Comparison of ENCODE assay signal across 26 cellular contexts in the genomic region with DNA sequence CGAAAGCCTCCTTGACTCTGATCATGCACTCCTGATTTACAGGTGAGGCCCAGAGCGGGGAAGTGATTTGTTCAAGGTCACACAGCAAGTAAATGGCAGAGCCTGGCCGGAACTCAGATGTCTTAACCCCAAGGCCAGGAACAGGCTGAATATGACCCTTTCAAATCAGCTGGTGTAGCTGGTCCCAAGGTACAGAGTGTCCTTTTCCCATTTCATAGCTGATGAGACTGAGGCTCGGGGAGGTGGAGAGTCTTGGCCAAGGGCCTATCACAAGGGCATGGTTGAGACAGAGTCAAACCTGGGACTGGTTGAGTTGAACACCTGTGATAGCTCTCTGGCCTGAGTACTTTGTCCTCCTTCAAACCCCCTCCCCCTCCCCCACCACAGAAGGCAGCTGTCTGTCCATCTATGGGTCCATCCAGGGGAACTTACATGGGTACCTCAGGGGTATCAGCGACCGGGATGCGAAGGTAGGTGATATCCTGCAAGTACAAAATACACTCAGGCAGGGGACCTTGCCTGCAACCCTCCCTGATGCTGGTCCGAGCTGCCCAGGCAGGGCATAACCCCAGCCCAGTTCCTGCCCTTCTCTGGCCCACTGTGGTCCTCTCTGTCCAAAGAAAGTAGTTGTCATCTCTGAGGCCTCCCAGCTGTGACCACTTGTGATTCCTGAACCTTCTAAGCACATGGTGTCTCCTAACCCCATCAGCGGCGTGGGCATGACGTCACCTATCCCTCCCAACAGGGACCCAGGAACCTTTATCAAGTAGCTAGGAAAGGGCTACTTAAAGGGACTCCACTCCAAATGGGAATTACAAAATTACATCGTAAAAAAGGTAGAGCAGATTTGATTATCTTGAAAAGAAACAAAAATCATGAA. TPM values are rescaled to one million over a fixed set of nuclear protein-coding genes. Genes with fewer than 3 reads are reported as not detected.
"Had no signal": no experiment of that assay in that cellular context is flagged by ENCODE, and none has a peak within 500 bp of the region (broad histone marks: within the 10 kb centered on the region; RNA-seq: fewer than 3 reads in every experiment).

No MANE protein-coding gene starts in this region.

- DNase-seq: activated CD4-positive, alpha-beta T cell treated with anti-CD3 and anti-CD28 coated beads, Interleukin-2, amount 10 ng/mL, durations not matched to agents 7 days and 5 days; activated CD8-positive, alpha-beta T cell treated with anti-CD3 and anti-CD28 coated beads, Interleukin-2, amount 10 ng/mL, durations not matched to agents 7 days and 5 days; activated gamma-delta T cell treated with Interleukin-2 at 50 U/mL for 16 hours; cerebellar nuclear complex; effector CD8-positive, alpha-beta T cell; heart right ventricle; left lung; midbrain; nephron progenitor cell; psoas muscle; right cardiac atrium; small intestine; stimulated activated CD4-positive, alpha-beta T cell treated with anti-CD3 and anti-CD28 coated beads, Interleukin-15, amount 100 ng/mL, for 24 hours; stimulated activated CD4-positive, alpha-beta T cell treated with anti-CD3 and anti-CD28 coated beads, Interleukin-2, amount 100 ng/mL, for 48 hours; stomach; T1000; upper lobe of left lung had no signal

- H3K27ac Mint-ChIP-seq: activated CD4-positive, alpha-beta T cell treated with anti-CD3 and anti-CD28 coated beads, Interleukin-2, amount 10 ng/mL, durations not matched to agents 7 days and 5 days; activated CD8-positive, alpha-beta T cell treated with anti-CD3 and anti-CD28 coated beads, Interleukin-2, amount 10 ng/mL, durations not matched to agents 7 days and 5 days; activated naive CD4-positive, alpha-beta T cell treated with anti-CD3 and anti-CD28 coated beads, Interleukin-2, amount 50 U/mL, for 72 hours; nephron progenitor cell had no signal

- H3K4me3 Mint-ChIP-seq: activated CD4-positive, alpha-beta T cell treated with anti-CD3 and anti-CD28 coated beads, Interleukin-2, amount 10 ng/mL, durations not matched to agents 7 days and 5 days; activated CD8-positive, alpha-beta T cell treated with anti-CD3 and anti-CD28 coated beads, Interleukin-2, amount 10 ng/mL, durations not matched to agents 7 days and 5 days had no signal

- H3K27ac ChIP-seq: adrenal gland, breast epithelium, esophagus muscularis mucosa, gastroesophageal sphincter, heart right ventricle, left lung, psoas muscle, stomach, upper lobe of left lung had no signal

- H3K9me3 Mint-ChIP-seq: activated CD4-positive, alpha-beta T cell treated with anti-CD3 and anti-CD28 coated beads, Interleukin-2, amount 10 ng/mL, durations not matched to agents 7 days and 5 days; activated naive CD4-positive, alpha-beta T cell treated with anti-CD3 and anti-CD28 coated beads, Interleukin-2, amount 50 U/mL, for 72 hours; nephron progenitor cell had no signal

- H3K4me3 ChIP-seq: adrenal gland, breast epithelium, esophagus muscularis mucosa, gastroesophageal sphincter, heart right ventricle, left lung, psoas muscle, stomach, upper lobe of left lung had no signal

- ATAC-seq: activated CD4-positive, CD25-positive, alpha-beta regulatory T cell treated with anti-CD3 and anti-CD28 coated beads, Interleukin-2, amount 50 U/mL, for 24 hours; activated CD8-positive, alpha-beta T cell treated with anti-CD3 and anti-CD28 coated beads, Interleukin-2, amount 10 ng/mL, durations not matched to agents 7 days and 5 days; activated naive CD4-positive, alpha-beta T cell treated with anti-CD3 and anti-CD28 coated beads, Interleukin-2, amount 50 U/mL, for 72 hours; gastroesophageal sphincter; heart right ventricle; left lung; psoas muscle; right cardiac atrium had no signal

RNA-seq across cellular contexts. Expression of a gene that starts 5.6 kb away (rescaled TPM):
- total RNA-seq: activated CD4-positive, alpha-beta T cell treated with anti-CD3 and anti-CD28 coated beads, Interleukin-2, amount 10 ng/mL, durations not matched to agents 7 days and 5 days; activated CD8-positive, alpha-beta T cell treated with anti-CD3 and anti-CD28 coated beads, Interleukin-2, amount 10 ng/mL, durations not matched to agents 7 days and 5 days; activated naive CD4-positive, alpha-beta T cell treated with anti-CD3 and anti-CD28 coated beads, Interleukin-2, amount 50 U/mL, for 72 hours; endothelial cell of umbilical vein; T-helper 1 cell treated with Interleukin-12 subunit alpha and Interleukin-12 subunit beta and Interleukin-4 antibody, amounts not matched to agents 30 ng/mL and 1 ng/mL, for 36 hours had no signal

RNA-seq across cellular contexts. Expression of a gene that starts 5.7 kb away (rescaled TPM):
- total RNA-seq: activated CD4-positive, alpha-beta T cell treated with anti-CD3 and anti-CD28 coated beads, Interleukin-2, amount 10 ng/mL, durations not matched to agents 7 days and 5 days; activated CD8-positive, alpha-beta T cell treated with anti-CD3 and anti-CD28 coated beads, Interleukin-2, amount 10 ng/mL, durations not matched to agents 7 days and 5 days; activated naive CD4-positive, alpha-beta T cell treated with anti-CD3 and anti-CD28 coated beads, Interleukin-2, amount 50 U/mL, for 72 hours; endothelial cell of umbilical vein; kidney epithelial cell; psoas muscle; T-helper 1 cell treated with Interleukin-12 subunit alpha and Interleukin-12 subunit beta and Interleukin-4 antibody, amounts not matched to agents 30 ng/mL and 1 ng/mL, for 36 hours had no signal

RNA-seq across cellular contexts. Expression of a gene that starts 19.4 kb away (rescaled TPM):
- total RNA-seq: activated CD4-positive, alpha-beta T cell treated with anti-CD3 and anti-CD28 coated beads, Interleukin-2, amount 10 ng/mL, durations not matched to agents 7 days and 5 days; activated CD8-positive, alpha-beta T cell treated with anti-CD3 and anti-CD28 coated beads, Interleukin-2, amount 10 ng/mL, durations not matched to agents 7 days and 5 days; activated naive CD4-positive, alpha-beta T cell treated with anti-CD3 and anti-CD28 coated beads, Interleukin-2, amount 50 U/mL, for 72 hours; endothelial cell of umbilical vein; T-helper 1 cell treated with Interleukin-12 subunit alpha and Interleukin-12 subunit beta and Interleukin-4 antibody, amounts not matched to agents 30 ng/mL and 1 ng/mL, for 36 hours had no signal

RNA-seq across cellular contexts. Expression of a gene that starts 45.6 kb away (rescaled TPM):
- total RNA-seq: breast epithelium, left lung, upper lobe of left lung had no signal
